ENCODE assay signal across 8 cellular contexts in genomic region chr16:3879258-3879886, GRCh38. TPM values are rescaled to one million over a fixed set of nuclear protein-coding genes. Genes with fewer than 3 reads are reported as not detected.
DNase-seq lines count a peak whose midpoint lies in the region; ATAC-seq and TF ChIP-seq lines count a peak whose summit lies in the region.

No MANE protein-coding gene starts in this region.

- peak overlapping the region; percentile 27 for H3K27ac ChIP-seq in foreskin keratinocyte

- peak overlapping the region; percentile 82 for H3K4me3 Mint-ChIP-seq in activated CD8-positive, alpha-beta memory T cell treated with anti-CD3 and anti-CD28 coated beads, Interleukin-2, amount 10 ng/mL, durations not matched to agents 7 days and 5 days
- H3K4me3 Mint-ChIP-seq in osteocyte (ENCODE audit: unreplicated experiment): peak overlapping the region; percentile 88

- peaks cover 40% of the 10 kb centered on the region for H3K4me1 Mint-ChIP-seq in activated CD8-positive, alpha-beta memory T cell treated with anti-CD3 and anti-CD28 coated beads, Interleukin-2, amount 10 ng/mL, durations not matched to agents 7 days and 5 days
- H3K4me1 Mint-ChIP-seq in osteocyte (ENCODE audit: unreplicated experiment): peaks cover 52% of the 10 kb centered on the region

- in situ Hi-C loops in GM13976 (cut with MboI; ENCODE audit: low sequenced_read_pairs, unreplicated experiment): loop anchor here (5.0 to 25.0 kb wide), 2 partner anchors 187 to 342 kb away; no protein-coding TSS in a partner anchor

- H3K27me3 ChIP-seq in foreskin keratinocyte: no peaks in the 10 kb centered on the region

- peak overlapping the region; percentile 78 for H3K27ac Mint-ChIP-seq in activated CD8-positive, alpha-beta memory T cell treated with anti-CD3 and anti-CD28 coated beads, Interleukin-2, amount 10 ng/mL, durations not matched to agents 7 days and 5 days
- peak overlapping the region; percentile 69 for H3K27ac Mint-ChIP-seq in osteocyte (ENCODE audit: unreplicated experiment)

- H3K4me1 ChIP-seq in foreskin keratinocyte: no peaks in the 10 kb centered on the region

- H3K9me3 Mint-ChIP-seq in activated CD8-positive, alpha-beta memory T cell treated with anti-CD3 and anti-CD28 coated beads, Interleukin-2, amount 10 ng/mL, durations not matched to agents 7 days and 5 days (ENCODE audit: low read depth): no peaks in the 10 kb centered on the region
- no peaks in the 10 kb centered on the region for H3K9me3 Mint-ChIP-seq in osteocyte (ENCODE audit: unreplicated experiment)

- DNase-seq in GM13976 (ENCODE audit: low spot score): peak; percentile 21
- DNase-seq in activated CD8-positive, alpha-beta memory T cell treated with anti-CD3 and anti-CD28 coated beads, Interleukin-2, amount 10 ng/mL, durations not matched to agents 7 days and 5 days: peak; percentile 52
- DNase-seq in foreskin keratinocyte: no peak
- no peak for DNase-seq in osteocyte (ENCODE audit: extremely low spot score, unreplicated experiment)
- DNase-seq in COLO829 (ENCODE audit: low spot score): no peak
- no peak for DNase-seq in cortex of kidney (lab: John Stamatoyannopoulos, UW)
- DNase-seq in NCI-H187 treated with DMSO at 0.1 percent for 48 hours (lab: John Stamatoyannopoulos, UW): no peak

- ATAC-seq in HG03439 (IDR thresholded peaks at IDR 0.05; ENCODE audit: unreplicated experiment) (peak; percentile 10), foreskin keratinocyte (no peak)
- ATAC-seq in activated CD8-positive, alpha-beta memory T cell treated with anti-CD3 and anti-CD28 coated beads, Interleukin-2, amount 10 ng/mL, durations not matched to agents 7 days and 5 days: peak; percentile 18

- no peak for TF ChIP-seq CTCF in GM13976 (IDR thresholded peaks at IDR 0.05; ENCODE audit: borderline replicate concordance, control extremely low read depth, extremely low read depth, insufficient read depth, missing control alignments)
- TF ChIP-seq CTCF in foreskin keratinocyte (conservative IDR thresholded peaks at IDR 0.05): no peak
- TF ChIP-seq CTCF in osteocyte (IDR thresholded peaks at IDR 0.05): no peak

- H3K27me3 Mint-ChIP-seq in activated CD8-positive, alpha-beta memory T cell treated with anti-CD3 and anti-CD28 coated beads, Interleukin-2, amount 10 ng/mL, durations not matched to agents 7 days and 5 days: peaks cover 10% of the 10 kb centered on the region
- H3K27me3 Mint-ChIP-seq in osteocyte (ENCODE audit: unreplicated experiment): no peaks in the 10 kb centered on the region

- CTCF ChIA-PET in activated CD8-positive, alpha-beta memory T cell treated with anti-CD3 and anti-CD28 coated beads, Interleukin-2, amount 10 ng/mL, durations not matched to agents 7 days and 5 days (lab: Charles Lee): interaction anchor here (0.6 to 2.7 kb wide), 10 partner anchors 12 to 640 kb away, joined by 3 to 13 read pairs (median 3); no protein-coding TSS in a partner anchor

- H3K36me3 Mint-ChIP-seq in activated CD8-positive, alpha-beta memory T cell treated with anti-CD3 and anti-CD28 coated beads, Interleukin-2, amount 10 ng/mL, durations not matched to agents 7 days and 5 days: peaks cover 20% of the 10 kb centered on the region
- H3K36me3 Mint-ChIP-seq in osteocyte (ENCODE audit: unreplicated experiment): peaks cover 7% of the 10 kb centered on the region

RNA-seq across cellular contexts. Expression of gene CREBBP, which starts 1.1 kb away (rescaled TPM):
- 10 to 100 TPM; 49.2 to 53.2 TPM for total RNA-seq in activated CD8-positive, alpha-beta memory T cell treated with anti-CD3 and anti-CD28 coated beads, Interleukin-2, amount 10 ng/mL, durations not matched to agents 7 days and 5 days
- total RNA-seq in foreskin keratinocyte (18.7 and 20.7 TPM in 2 replicates), osteocyte (107 and 109 TPM in 2 replicates)
- polyA plus RNA-seq in foreskin keratinocyte: 3.5 and 3.6 TPM in 2 replicates

Comparison
In these comparisons a context has a peak if more than half of its experiments do, and no peak if none do; other contexts are left out.
1. DNase-seq: peak in GM13976 (single experiment) and activated CD8-positive, alpha-beta memory T cell treated with anti-CD3 and anti-CD28 coated beads, Interleukin-2, amount 10 ng/mL, durations not matched to agents 7 days and 5 days (single experiment); none in foreskin keratinocyte (0 of 2), osteocyte (single experiment), COLO829 (single experiment), cortex of kidney (single experiment) and NCI-H187 treated with DMSO at 0.1 percent for 48 hours (single experiment).